ENCODE assay signal across 18 cellular contexts in genomic region chr2:105540642-105541041, GRCh38.
"Had no signal": no experiment of that assay in that cellular context is flagged by ENCODE, and none has a peak within 500 bp of the region (broad histone marks: within the 10 kb centered on the region; RNA-seq: fewer than 3 reads in every experiment).

No MANE protein-coding gene starts in this region.

- H3K9me3 ChIP-seq: esophagus muscularis mucosa, gastrocnemius medialis, left ventricle myocardium inferior, lower lobe of right lung, stomach, thoracic aorta had no signal

- H3K4me1 ChIP-seq: esophagus muscularis mucosa, gastrocnemius medialis, lower lobe of right lung had no signal

- DNase-seq: cerebellar nuclear complex; effector CD4-positive, alpha-beta T cell; endodermal cell; gastrocnemius medialis; islet precursor cell; left ventricle myocardium inferior; lower lobe of right lung; mesenchymal stem cell; midbrain; naive B cell; right cardiac atrium; small intestine; stimulated activated CD4-positive, alpha-beta T cell treated with anti-CD3 and anti-CD28 coated beads, Interleukin-12 subunit alpha, Interleukin-12 subunit beta, amount 100 ng/mL, for 4 hours; stimulated activated naive CD4-positive, alpha-beta T cell; stomach; substantia nigra had no signal

- H3K27me3 ChIP-seq: gastrocnemius medialis had no signal

- ATAC-seq: gastrocnemius medialis, lower lobe of right lung, right cardiac atrium had no signal

- H3K36me3 ChIP-seq: esophagus muscularis mucosa, gastrocnemius medialis, left ventricle myocardium inferior, lower lobe of right lung, stomach, thoracic aorta had no signal

- H3K27ac ChIP-seq: esophagus muscularis mucosa, gastrocnemius medialis, left ventricle myocardium inferior, lower lobe of right lung, stomach, thoracic aorta had no signal

- H3K4me3 ChIP-seq: esophagus muscularis mucosa, gastrocnemius medialis, left ventricle myocardium inferior, lower lobe of right lung, stomach, thoracic aorta had no signal
